Comparison of ENCODE assay signal across 25 cellular contexts in the genomic region with DNA sequence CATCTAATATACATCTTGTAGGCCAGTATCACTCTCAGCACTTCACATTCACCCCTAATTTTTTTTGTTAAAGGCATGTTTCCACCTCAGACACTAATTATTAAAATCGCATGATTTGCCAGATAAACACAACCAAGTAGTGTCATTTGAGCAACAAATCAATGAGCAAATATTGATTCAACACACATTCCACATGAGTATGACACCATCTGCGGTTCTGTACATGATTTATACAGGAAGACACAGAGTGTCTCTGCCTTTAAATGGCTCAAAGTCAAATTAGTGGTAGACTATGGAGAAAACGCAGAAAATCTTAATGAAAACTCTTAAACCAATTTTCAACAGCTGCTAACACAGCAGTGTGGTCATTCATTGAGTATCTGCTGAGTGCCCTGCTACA.
"Had no signal": no experiment of that assay in that cellular context is flagged by ENCODE, and none has a peak within 500 bp of the region (broad histone marks: within the 10 kb centered on the region; RNA-seq: fewer than 3 reads in every experiment).

No MANE protein-coding gene starts in this region.

- H3K36me3 Mint-ChIP-seq: activated CD4-positive, alpha-beta memory T cell treated with anti-CD3 and anti-CD28 coated beads for 36 hours; activated naive CD8-positive, alpha-beta T cell treated with anti-CD3 and anti-CD28 coated beads for 36 hours had no signal

- H3K27me3 ChIP-seq: colonic mucosa, dorsolateral prefrontal cortex, esophagus squamous epithelium, gastrocnemius medialis, heart left ventricle, upper lobe of right lung had no signal

- H3K9me3 Mint-ChIP-seq: activated B cell treated with CpG ODN at 0.5 μM for 24 hours; activated CD4-positive, alpha-beta memory T cell treated with anti-CD3 and anti-CD28 coated beads for 36 hours; central memory CD8-positive, alpha-beta T cell had no signal

- H3K4me1 ChIP-seq: colonic mucosa, esophagus squamous epithelium, gastrocnemius medialis, heart left ventricle, upper lobe of right lung had no signal

- H3K9me3 ChIP-seq: colonic mucosa, esophagus squamous epithelium, gastrocnemius medialis, heart left ventricle, upper lobe of right lung had no signal

- H3K36me3 ChIP-seq: colonic mucosa, esophagus squamous epithelium, gastrocnemius medialis, heart left ventricle, upper lobe of right lung had no signal

- H3K4me3 Mint-ChIP-seq: activated B cell treated with CpG ODN at 0.5 μM for 24 hours; activated CD4-positive, alpha-beta memory T cell treated with anti-CD3 and anti-CD28 coated beads for 36 hours; activated CD4-positive, alpha-beta T cell treated with anti-CD3 and anti-CD28 coated beads for 36 hours; activated naive CD8-positive, alpha-beta T cell treated with anti-CD3 and anti-CD28 coated beads for 36 hours; central memory CD8-positive, alpha-beta T cell; effector memory CD8-positive, alpha-beta T cell had no signal

- DNase-seq: activated B cell treated with CpG ODN at 0.5 μM for 24 hours; activated CD4-positive, alpha-beta memory T cell treated with anti-CD3 and anti-CD28 coated beads for 36 hours; activated CD4-positive, alpha-beta T cell treated with anti-CD3 and anti-CD28 coated beads for 36 hours; activated naive CD4-positive, alpha-beta T cell treated with Interleukin-2 at 50 U/mL for 16 hours; activated naive CD8-positive, alpha-beta T cell treated with anti-CD3 and anti-CD28 coated beads for 36 hours; activated T-cell treated with anti-CD3 and anti-CD28 coated beads, Interleukin-2, amount 50 U/mL, for 48 hours; colonic mucosa; dorsolateral prefrontal cortex; effector memory CD8-positive, alpha-beta T cell; esophagus squamous epithelium; gastrocnemius medialis; heart left ventricle; left ventricle myocardium superior; mammary epithelial cell; nucleus accumbens; right cardiac atrium; stimulated activated CD4-positive, alpha-beta T cell treated with anti-CD3 and anti-CD28 coated beads, Interleukin-4, amount 100 ng/mL, for 4 hours; stimulated activated naive CD8-positive, alpha-beta T cell treated with anti-CD3 and anti-CD28 coated beads, Interleukin-15, Interleukin-2, amounts not matched to agents 100 U/mL and 50 U/mL, for 24 hours; T1000; upper lobe of right lung had no signal

- H3K27me3 Mint-ChIP-seq: activated B cell treated with CpG ODN at 0.5 μM for 24 hours; activated CD4-positive, alpha-beta memory T cell treated with anti-CD3 and anti-CD28 coated beads for 36 hours; activated CD4-positive, alpha-beta T cell treated with anti-CD3 and anti-CD28 coated beads for 36 hours; activated naive CD8-positive, alpha-beta T cell treated with anti-CD3 and anti-CD28 coated beads for 36 hours; central memory CD8-positive, alpha-beta T cell; effector memory CD8-positive, alpha-beta T cell had no signal

- H3K27ac Mint-ChIP-seq: activated B cell treated with CpG ODN at 0.5 μM for 24 hours; activated CD4-positive, alpha-beta memory T cell treated with anti-CD3 and anti-CD28 coated beads for 36 hours; activated CD4-positive, alpha-beta T cell treated with anti-CD3 and anti-CD28 coated beads for 36 hours; activated naive CD8-positive, alpha-beta T cell treated with anti-CD3 and anti-CD28 coated beads for 36 hours; effector memory CD8-positive, alpha-beta T cell had no signal

- H3K4me3 ChIP-seq: colonic mucosa, dorsolateral prefrontal cortex, esophagus squamous epithelium, gastrocnemius medialis, heart left ventricle, upper lobe of right lung had no signal

- FAIRE-seq: astrocyte, endothelial cell of umbilical vein, islet of Langerhans had no signal

- H3K27ac ChIP-seq: colonic mucosa, dorsolateral prefrontal cortex, esophagus squamous epithelium, gastrocnemius medialis, heart left ventricle, parathyroid adenoma, upper lobe of right lung had no signal

- H3K4me1 Mint-ChIP-seq: activated B cell treated with CpG ODN at 0.5 μM for 24 hours; activated CD4-positive, alpha-beta T cell treated with anti-CD3 and anti-CD28 coated beads for 36 hours; activated naive CD8-positive, alpha-beta T cell treated with anti-CD3 and anti-CD28 coated beads for 36 hours; central memory CD8-positive, alpha-beta T cell had no signal

- ATAC-seq: activated CD4-positive, alpha-beta T cell treated with anti-CD3 and anti-CD28 coated beads for 36 hours; effector memory CD8-positive, alpha-beta T cell; gastrocnemius medialis; heart left ventricle; left ventricle myocardium superior; right cardiac atrium; stimulated activated naive CD8-positive, alpha-beta T cell treated with anti-CD3 and anti-CD28 coated beads, Interleukin-15, Interleukin-2, amounts not matched to agents 100 U/mL and 50 U/mL, for 24 hours; upper lobe of right lung had no signal
